ENCODE assay signal across 16 cellular contexts in genomic region chr16:12704492-12705111, GRCh38.
DNase-seq lines count a peak whose midpoint lies in the region; ATAC-seq and TF ChIP-seq lines count a peak whose summit lies in the region.
"Had no signal": no experiment of that assay in that cellular context is flagged by ENCODE, and none has a peak within 500 bp of the region (broad histone marks: within the 10 kb centered on the region; RNA-seq: fewer than 3 reads in every experiment).

No MANE protein-coding gene starts in this region.

- H3K4me1 ChIP-seq in right lobe of liver (no peaks in the 10 kb centered on the region), trophoblast cell (ENCODE audit: control insufficient read depth in 1 of 2, insufficient read depth in 2 of 2, low read length in 2 of 2) (no peaks in the 10 kb centered on the region), gastroesophageal sphincter (no peaks in the 10 kb centered on the region)
- H3K4me1 ChIP-seq: HAP-1 had no signal

- H3K9me3 ChIP-seq in right lobe of liver (no peaks in the 10 kb centered on the region), trophoblast cell (ENCODE audit: insufficient read depth, low read depth, low read length) (no peaks in the 10 kb centered on the region), gastroesophageal sphincter (no peaks in the 10 kb centered on the region)
- H3K9me3 ChIP-seq: HAP-1 had no signal

- H4K91ac ChIP-seq in trophoblast cell (ENCODE audit: low read depth, low read length) = no peak overlapping the region

- no peak overlapping the region for H3K4me3 ChIP-seq in right lobe of liver
- H3K4me3 ChIP-seq in trophoblast cell (ENCODE audit: low read depth, low read length) = peak overlapping the region; percentile 30
- no peak overlapping the region for H3K4me3 ChIP-seq in gastroesophageal sphincter
- H3K4me3 ChIP-seq: BLaER1 treated with 17β-estradiol and CSF1 and Interleukin-3, amounts not matched to agents 10 nM and 100 nM; HAP-1 had no signal

- H2BK12ac ChIP-seq in trophoblast cell (ENCODE audit: low read length) = no peak overlapping the region

- H3K79me1 ChIP-seq in trophoblast cell (ENCODE audit: low read length) = no peaks in the 10 kb centered on the region

- no peak overlapping the region for H4K8ac ChIP-seq in trophoblast cell (ENCODE audit: low read depth, low read length)

- H2BK120ac ChIP-seq in trophoblast cell (ENCODE audit: insufficient read depth, low read length, poor library complexity) = no peak overlapping the region

- no peak for ATAC-seq in right lobe of liver
- ATAC-seq in HG02938 (IDR thresholded peaks at IDR 0.05; ENCODE audit: unreplicated experiment) = no peak
- ATAC-seq in gastroesophageal sphincter = no peak

- no peaks in the 10 kb centered on the region for H3K27me3 ChIP-seq in right lobe of liver
- no peaks in the 10 kb centered on the region for H3K27me3 ChIP-seq in trophoblast cell (ENCODE audit: insufficient read depth, low read length)
- no peaks in the 10 kb centered on the region for H3K27me3 ChIP-seq in gastroesophageal sphincter
- H3K27me3 ChIP-seq: BLaER1 treated with 17β-estradiol and CSF1 and Interleukin-3, amounts not matched to agents 10 nM and 100 nM had no signal

- TF ChIP-seq POLR2A in right lobe of liver (IDR thresholded peaks at IDR 0.05) (no peak), gastroesophageal sphincter (IDR thresholded peaks at IDR 0.05) (no peak)

- H2AK5ac ChIP-seq in trophoblast cell (ENCODE audit: low read length) = no peak overlapping the region

- TF ChIP-seq EP300 in gastroesophageal sphincter (IDR thresholded peaks at IDR 0.05) = no peak

- intact Hi-C loops in right lobe of liver (cut with DNase I) = no loop called here

- no peak overlapping the region for H3K18ac ChIP-seq in trophoblast cell (ENCODE audit: low read length)

- no peak overlapping the region for H2AFZ ChIP-seq in trophoblast cell (ENCODE audit: insufficient read depth, low read length, poor library complexity)

- DNase-seq in activated CD8-positive, alpha-beta memory T cell treated with anti-CD3 and anti-CD28 coated beads for 24 hours = peak; percentile 38
- no peak for DNase-seq in activated CD8-positive, alpha-beta memory T cell treated with anti-CD3 and anti-CD28 coated beads, Interleukin-2, amount 50 U/mL, for 4 hours
- DNase-seq in right lobe of liver (peak in 2 of 3 donors; percentile 36 to 41), trophoblast cell (no peak), HUDEP-2 (lab: John Stamatoyannopoulos, UW; ENCODE audit: unreplicated experiment in 76 of 76) (no peak)
- DNase-seq: CD4-positive, alpha-beta T cell; CD8-positive, alpha-beta memory T cell; DMS 273 treated with DMSO at 0.1 percent for 48 hours; DMS79; GDM1; GOT3 had no signal

- H3K4me2 ChIP-seq in trophoblast cell (ENCODE audit: low read length) = no peak overlapping the region

- H3K23ac ChIP-seq in trophoblast cell (ENCODE audit: low read length) = no peak overlapping the region

- H3K4ac ChIP-seq in trophoblast cell (ENCODE audit: low read depth, low read length) = no peak overlapping the region

- no peak overlapping the region for H3K14ac ChIP-seq in trophoblast cell (ENCODE audit: low read length)

- TF ChIP-seq CTCF in right lobe of liver (IDR thresholded peaks at IDR 0.05) = no peak
- TF ChIP-seq CTCF in gastroesophageal sphincter (IDR thresholded peaks at IDR 0.05) = no peak

- H3K36me3 ChIP-seq in right lobe of liver (no peaks in the 10 kb centered on the region), trophoblast cell (ENCODE audit: control insufficient read depth in 1 of 2, insufficient read depth in 2 of 2, low read length in 2 of 2) (peaks cover 0 to 3% of the 10 kb centered on the region in 2 experiments), gastroesophageal sphincter (peaks cover 0 to 28% of the 10 kb centered on the region in 2 donors)
- H3K36me3 ChIP-seq: HAP-1 had no signal

- H2BK5ac ChIP-seq in trophoblast cell (ENCODE audit: low read depth, low read length, poor library complexity) = no peak overlapping the region

- H3K79me2 ChIP-seq in trophoblast cell (ENCODE audit: control insufficient read depth, insufficient read depth, low read length, poor library complexity) = no peaks in the 10 kb centered on the region

- no peak overlapping the region for H3K9ac ChIP-seq in trophoblast cell (ENCODE audit: low read length)
- H3K9ac ChIP-seq: BLaER1 treated with 17β-estradiol and CSF1 and Interleukin-3, amounts not matched to agents 10 nM and 100 nM had no signal

- no peak overlapping the region for H4K12ac ChIP-seq in trophoblast cell (ENCODE audit: low read depth, low read length)

- WGBS in right lobe of liver (ENCODE audit: insufficient coverage, low coverage, low lambda C conversion rate, missing lambda C conversion rate) = 91% methylated on average over 9 of the region's 31 CpGs
- WGBS in trophoblast cell (ENCODE audit: extremely low coverage, insufficient coverage, insufficient read length) = no CpG with 5 or more reads among the region's 31 CpGs
- WGBS in gastroesophageal sphincter (ENCODE audit: low coverage in 1 of 2), 2 donors = 92 to 100% methylated on average over 1 to 2 of the region's 31 CpGs

- H3K27ac ChIP-seq in right lobe of liver (no peak overlapping the region), trophoblast cell (ENCODE audit: low read depth, low read length) (no peak overlapping the region), gastroesophageal sphincter (no peak overlapping the region)
- H3K27ac ChIP-seq: 22Rv1; BLaER1 treated with 17β-estradiol and CSF1 and Interleukin-3, amounts not matched to agents 10 nM and 100 nM had no signal

Comparison
In these comparisons a context has a peak if more than half of its experiments do, and no peak if none do; other contexts are left out.
1. DNase-seq: peak in activated CD8-positive, alpha-beta memory T cell treated with anti-CD3 and anti-CD28 coated beads for 24 hours (single experiment) and right lobe of liver (2 of 3); none in activated CD8-positive, alpha-beta memory T cell treated with anti-CD3 and anti-CD28 coated beads, Interleukin-2, amount 50 U/mL, for 4 hours (single experiment), trophoblast cell (0 of 2) and HUDEP-2 (0 of 76).